1 cellular context compared by ENCODE assay signal in genomic region chr9:94931725-94932124, GRCh38.
TF ChIP-seq lines count a peak whose summit lies in the region.

No MANE protein-coding gene starts in this region.

TF ChIP-seq in IMR-90, 13 proteins besides CTCF, POLR2A, EP300 and RAD21:
- no peak for TF ChIP-seq CHD1 (IDR thresholded peaks at IDR 0.05; ENCODE audit: low read depth, low read length)
- no peak for TF ChIP-seq MAZ (IDR thresholded peaks at IDR 0.05; ENCODE audit: borderline replicate concordance, low read depth, low read length)
- TF ChIP-seq RFX5 (IDR thresholded peaks at IDR 0.05; ENCODE audit: low read depth, low read length) = no peak
- no peak for TF ChIP-seq MAFK (IDR thresholded peaks at IDR 0.05; ENCODE audit: low read depth, low read length)
- no peak for TF ChIP-seq SMC3 (IDR thresholded peaks at IDR 0.05; ENCODE audit: low read depth, low read length)
- TF ChIP-seq FOS (IDR thresholded peaks at IDR 0.05; ENCODE audit: low read depth, low read length) = no peak
- no peak for TF ChIP-seq CEBPB (IDR thresholded peaks at IDR 0.05; ENCODE audit: low read depth, low read length)
- TF ChIP-seq RCOR1 (IDR thresholded peaks at IDR 0.05; ENCODE audit: insufficient replicate concordance, low read length) = no peak
- no peak for TF ChIP-seq ELK1 (IDR thresholded peaks at IDR 0.05; ENCODE audit: borderline replicate concordance, low read depth, low read length)
